Comparison of ENCODE assay signal across 17 cellular contexts in the genomic region with DNA sequence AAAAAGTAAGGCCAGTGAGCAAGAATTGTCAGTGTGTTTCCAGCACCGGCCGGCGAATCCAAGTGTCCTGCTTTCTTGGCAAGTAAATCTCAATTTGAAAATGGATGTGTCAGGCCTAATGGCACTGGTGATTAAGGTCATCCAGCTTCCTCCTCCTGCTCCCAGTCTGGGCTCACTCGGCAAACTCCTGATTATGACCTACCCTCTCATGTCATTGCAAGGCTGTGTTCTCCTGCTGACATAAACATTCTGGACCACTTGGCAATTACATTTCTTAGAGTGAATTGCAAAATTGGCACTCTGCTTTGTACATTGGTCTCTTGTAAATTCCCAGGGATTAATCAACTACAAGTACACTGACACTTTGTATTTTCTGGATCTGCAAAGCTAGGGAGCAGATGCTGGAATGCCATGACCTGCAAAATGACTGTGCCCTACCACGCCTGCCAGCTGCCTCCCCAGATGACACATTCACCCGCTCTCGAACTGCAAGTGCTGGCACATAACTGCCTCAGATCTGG.
DNase-seq lines count a peak whose midpoint lies in the region; ATAC-seq, FAIRE-seq and TF ChIP-seq lines count a peak whose summit lies in the region.
"Had no signal": no experiment of that assay in that cellular context is flagged by ENCODE, and none has a peak within 500 bp of the region (broad histone marks: within the 10 kb centered on the region; RNA-seq: fewer than 3 reads in every experiment).

No MANE protein-coding gene starts in this region.

- TF ChIP-seq CTCF in RWPE1 (conservative IDR thresholded peaks at IDR 0.05; ENCODE audit: low read depth) (no peak), mucosa of descending colon (IDR thresholded peaks at IDR 0.05) (no peak), tibial nerve (IDR thresholded peaks at IDR 0.05) (no peak), kidney (IDR thresholded peaks at IDR 0.05; ENCODE audit: borderline replicate concordance, extremely low read depth, insufficient read depth) (no peak)

- no peak for TF ChIP-seq POLR2A in tibial nerve (IDR thresholded peaks at IDR 0.05)

- H3K4me1 ChIP-seq in mucosa of descending colon (ENCODE audit: low read depth), result no peaks in the 10 kb centered on the region
- H3K4me1 ChIP-seq in tibial nerve, result no peaks in the 10 kb centered on the region
- H3K4me1 ChIP-seq in kidney (ENCODE audit: control insufficient read depth in 1 of 2, insufficient read depth in 1 of 2, low read depth in 1 of 2, low read length in 2 of 2), result no peaks in the 10 kb centered on the region
- H3K4me1 ChIP-seq: SJCRH30 had no signal

- H3K27ac ChIP-seq in RWPE1 (peak overlapping the region; percentile 80), tibial nerve (no peak overlapping the region), kidney (ENCODE audit: low read depth in 2 of 2, low read length in 2 of 2) (no peak overlapping the region)
- H3K27ac ChIP-seq: SJCRH30 had no signal

- CTCF ChIA-PET in RWPE1 (lab: Yijun Ruan, JAX), result no interaction called here

- H3K4me3 ChIP-seq in mucosa of descending colon (no peak overlapping the region), tibial nerve (no peak overlapping the region), kidney (ENCODE audit: low read length in 2 of 2) (no peak overlapping the region)
- H3K4me3 ChIP-seq: SJCRH30 had no signal

- 74 to 76% methylated on average over 7 of the region's 7 CpGs for WGBS in tibial nerve, 2 donors

- intact Hi-C loops in mucosa of descending colon (cut with DNase I, micrococcal nuclease) (no loop called here), kidney (cut with DNase I) (no loop called here)

- no peak for FAIRE-seq in kidney (lab: Jason Lieb, UNC)

- no peaks in the 10 kb centered on the region for H3K9me3 ChIP-seq in mucosa of descending colon
- no peaks in the 10 kb centered on the region for H3K9me3 ChIP-seq in tibial nerve
- no peaks in the 10 kb centered on the region for H3K9me3 ChIP-seq in kidney (ENCODE audit: control insufficient read depth in 1 of 2, low read length in 2 of 2)
- H3K9me3 ChIP-seq: SJCRH30 had no signal

- H3K27me3 ChIP-seq in tibial nerve, result no peaks in the 10 kb centered on the region
- H3K27me3 ChIP-seq: SJCRH30 had no signal

- peak; percentile 32 for DNase-seq in HCEC 1CT
- DNase-seq in RWPE1 (ENCODE audit: low spot score), result peak; percentile 58
- peak; percentile 46 for DNase-seq in fibroblast of peridontal ligament (ENCODE audit: extremely low read depth)
- DNase-seq in mucosa of descending colon, result peak in 2 of 3 donors; percentile 2 to 50
- no peak for DNase-seq in tibial nerve (ENCODE audit: low spot score in 2 of 2)
- no peak for DNase-seq in DMS79 treated with DMSO at 0.1 percent for 48 hours (lab: John Stamatoyannopoulos, UW)
- DNase-seq in kidney, result no peak
- DNase-seq: activated B cell treated with CpG ODN at 0.5 μM for 24 hours; activated T-cell treated with anti-CD3 and anti-CD28 coated beads, Interleukin-2, amount 50 U/mL, for 48 hours; CD4-positive, CD25-positive, alpha-beta regulatory T cell; GOT3; NCI-H187 treated with DMSO at 0.1 percent for 48 hours; NCI-H526; SJCRH30; T-helper 17 cell had no signal

- no peak for TF ChIP-seq EP300 in tibial nerve (IDR thresholded peaks at IDR 0.05)

- POLR2A ChIA-PET in RWPE1 (lab: Yijun Ruan, JAX; ENCODE audit: low non-redundant PET), result no interaction called here

- H3K36me3 ChIP-seq in mucosa of descending colon (ENCODE audit: low read depth), result no peaks in the 10 kb centered on the region
- no peaks in the 10 kb centered on the region for H3K36me3 ChIP-seq in tibial nerve
- H3K36me3 ChIP-seq in kidney (ENCODE audit: control insufficient read depth in 1 of 2, insufficient read depth in 2 of 2, low read length in 2 of 2), result no peaks in the 10 kb centered on the region
- H3K36me3 ChIP-seq: SJCRH30 had no signal

- no peak overlapping the region for H3K9ac ChIP-seq in kidney (ENCODE audit: low read length in 2 of 2)

- peak; percentile 31 for ATAC-seq in mucosa of descending colon
- ATAC-seq in GM21447 (IDR thresholded peaks at IDR 0.05; ENCODE audit: unreplicated experiment), result no peak
- ATAC-seq: activated naive CD4-positive, alpha-beta T cell treated with anti-CD3 and anti-CD28 coated beads, Interleukin-2, amount 50 U/mL, for 72 hours; T-helper 17 cell had no signal

Comparison
In these comparisons a context has a peak if more than half of its experiments do, and no peak if none do; other contexts are left out.
1. DNase-seq: peak in HCEC 1CT (single experiment), RWPE1 (single experiment), fibroblast of peridontal ligament (single experiment) and mucosa of descending colon (2 of 3); none in tibial nerve (0 of 2), DMS79 treated with DMSO at 0.1 percent for 48 hours (single experiment) and kidney (single experiment).